15 cellular contexts compared by ENCODE assay signal in genomic region chr9:69086312-69086711, GRCh38.
"Had no signal": no experiment of that assay in that cellular context is flagged by ENCODE, and none has a peak within 500 bp of the region (broad histone marks: within the 10 kb centered on the region; RNA-seq: fewer than 3 reads in every experiment).

No MANE protein-coding gene starts in this region.

- H3K36me3 ChIP-seq: colonic mucosa, gastrocnemius medialis, thyroid gland had no signal

- FAIRE-seq: bronchial epithelial cell, small intestine, urothelium cell line had no signal

- H3K27ac Mint-ChIP-seq: activated CD4-positive, alpha-beta memory T cell treated with anti-CD3 and anti-CD28 coated beads, Interleukin-2, amount 10 ng/mL, durations not matched to agents 7 days and 5 days; activated CD4-positive, alpha-beta T cell treated with anti-CD3 and anti-CD28 coated beads for 36 hours; activated naive CD8-positive, alpha-beta T cell treated with anti-CD3 and anti-CD28 coated beads, Interleukin-2, amount 10 ng/mL, durations not matched to agents 7 days and 5 days; nephron progenitor cell; T-cell had no signal

- ATAC-seq: activated CD4-positive, alpha-beta T cell treated with anti-CD3 and anti-CD28 coated beads for 36 hours; gastrocnemius medialis; T-cell had no signal

- DNase-seq: activated CD4-positive, alpha-beta memory T cell treated with anti-CD3 and anti-CD28 coated beads, Interleukin-2, amount 10 ng/mL, durations not matched to agents 7 days and 5 days; activated CD4-positive, alpha-beta T cell treated with anti-CD3 and anti-CD28 coated beads for 36 hours; activated naive CD8-positive, alpha-beta T cell treated with anti-CD3 and anti-CD28 coated beads, Interleukin-2, amount 10 ng/mL, durations not matched to agents 7 days and 5 days; aorta; colonic mucosa; effector CD8-positive, alpha-beta T cell; gastrocnemius medialis; kidney glomerular epithelial cell; nephron progenitor cell; small intestine; T-cell; T1000; thyroid gland had no signal

- H3K4me3 ChIP-seq: colonic mucosa, gastrocnemius medialis, thyroid gland had no signal

- H3K27ac ChIP-seq: colonic mucosa, gastrocnemius medialis, thyroid gland had no signal

- H3K27me3 ChIP-seq: colonic mucosa, gastrocnemius medialis, thyroid gland had no signal

- H3K36me3 Mint-ChIP-seq: activated naive CD8-positive, alpha-beta T cell treated with anti-CD3 and anti-CD28 coated beads, Interleukin-2, amount 10 ng/mL, durations not matched to agents 7 days and 5 days had no signal

- H3K4me1 Mint-ChIP-seq: activated CD4-positive, alpha-beta memory T cell treated with anti-CD3 and anti-CD28 coated beads, Interleukin-2, amount 10 ng/mL, durations not matched to agents 7 days and 5 days; activated CD4-positive, alpha-beta T cell treated with anti-CD3 and anti-CD28 coated beads for 36 hours; activated naive CD8-positive, alpha-beta T cell treated with anti-CD3 and anti-CD28 coated beads, Interleukin-2, amount 10 ng/mL, durations not matched to agents 7 days and 5 days; T-cell had no signal

- H3K9me3 Mint-ChIP-seq: activated CD4-positive, alpha-beta memory T cell treated with anti-CD3 and anti-CD28 coated beads, Interleukin-2, amount 10 ng/mL, durations not matched to agents 7 days and 5 days; activated naive CD8-positive, alpha-beta T cell treated with anti-CD3 and anti-CD28 coated beads, Interleukin-2, amount 10 ng/mL, durations not matched to agents 7 days and 5 days had no signal

- H3K4me3 Mint-ChIP-seq: activated CD4-positive, alpha-beta memory T cell treated with anti-CD3 and anti-CD28 coated beads, Interleukin-2, amount 10 ng/mL, durations not matched to agents 7 days and 5 days; activated CD4-positive, alpha-beta T cell treated with anti-CD3 and anti-CD28 coated beads for 36 hours; activated naive CD8-positive, alpha-beta T cell treated with anti-CD3 and anti-CD28 coated beads, Interleukin-2, amount 10 ng/mL, durations not matched to agents 7 days and 5 days; nephron progenitor cell; T-cell had no signal

- H3K4me1 ChIP-seq: colonic mucosa had no signal

- H3K27me3 Mint-ChIP-seq: activated CD4-positive, alpha-beta memory T cell treated with anti-CD3 and anti-CD28 coated beads, Interleukin-2, amount 10 ng/mL, durations not matched to agents 7 days and 5 days; activated CD4-positive, alpha-beta T cell treated with anti-CD3 and anti-CD28 coated beads for 36 hours; activated naive CD8-positive, alpha-beta T cell treated with anti-CD3 and anti-CD28 coated beads, Interleukin-2, amount 10 ng/mL, durations not matched to agents 7 days and 5 days; T-cell had no signal

- H3K9me3 ChIP-seq: colonic mucosa, gastrocnemius medialis, thyroid gland had no signal
